Comparison of ENCODE assay signal across 20 cellular contexts in genomic region chr13:76086729-76087128, GRCh38.
"Had no signal": no experiment of that assay in that cellular context is flagged by ENCODE, and none has a peak within 500 bp of the region (broad histone marks: within the 10 kb centered on the region; RNA-seq: fewer than 3 reads in every experiment).

No MANE protein-coding gene starts in this region.

- H3K4me1 Mint-ChIP-seq: activated naive CD4-positive, alpha-beta T cell treated with anti-CD3 and anti-CD28 coated beads, Interleukin-2, amount 50 U/mL, for 24 hours had no signal

- H3K27ac Mint-ChIP-seq: activated CD8-positive, alpha-beta T cell treated with anti-CD3 and anti-CD28 coated beads for 36 hours; activated naive CD4-positive, alpha-beta T cell treated with anti-CD3 and anti-CD28 coated beads, Interleukin-2, amount 50 U/mL, for 24 hours had no signal

- H3K36me3 Mint-ChIP-seq: activated naive CD4-positive, alpha-beta T cell treated with anti-CD3 and anti-CD28 coated beads, Interleukin-2, amount 50 U/mL, for 24 hours had no signal

- DNase-seq: activated CD4-positive, alpha-beta T cell treated with anti-CD3 and anti-CD28 coated beads for 4 hours; activated CD8-positive, alpha-beta memory T cell treated with anti-CD3 and anti-CD28 coated beads, Interleukin-2, amount 50 U/mL, for 4 hours; activated CD8-positive, alpha-beta T cell treated with anti-CD3 and anti-CD28 coated beads for 36 hours; activated naive CD4-positive, alpha-beta T cell; aorta; central memory CD4-positive, alpha-beta T cell; KBM-7; NCI-H1092; NCI-H2029; NCI-H2107; NCI-H345; NCI-H510A; NCI-H526 treated with DMSO at 0.1 percent for 48 hours; RPMI8226; T-helper 1 cell had no signal

- ATAC-seq: activated CD4-positive, CD25-positive, alpha-beta regulatory T cell treated with anti-CD3 and anti-CD28 coated beads, Interleukin-2, amount 50 U/mL, for 24 hours; activated CD8-positive, alpha-beta T cell treated with anti-CD3 and anti-CD28 coated beads for 36 hours; Panc1; Right ventricle myocardium inferior had no signal

- H3K4me3 Mint-ChIP-seq: activated CD8-positive, alpha-beta T cell treated with anti-CD3 and anti-CD28 coated beads for 36 hours; activated naive CD4-positive, alpha-beta T cell treated with anti-CD3 and anti-CD28 coated beads, Interleukin-2, amount 50 U/mL, for 24 hours had no signal

- H3K4me3 ChIP-seq: SK-N-MC had no signal

- H3K27me3 Mint-ChIP-seq: activated CD8-positive, alpha-beta T cell treated with anti-CD3 and anti-CD28 coated beads for 36 hours; activated naive CD4-positive, alpha-beta T cell treated with anti-CD3 and anti-CD28 coated beads, Interleukin-2, amount 50 U/mL, for 24 hours had no signal

- H3K27ac ChIP-seq: SK-N-MC had no signal
